Comparison of ENCODE assay signal across 2 cellular contexts in the genomic region with DNA sequence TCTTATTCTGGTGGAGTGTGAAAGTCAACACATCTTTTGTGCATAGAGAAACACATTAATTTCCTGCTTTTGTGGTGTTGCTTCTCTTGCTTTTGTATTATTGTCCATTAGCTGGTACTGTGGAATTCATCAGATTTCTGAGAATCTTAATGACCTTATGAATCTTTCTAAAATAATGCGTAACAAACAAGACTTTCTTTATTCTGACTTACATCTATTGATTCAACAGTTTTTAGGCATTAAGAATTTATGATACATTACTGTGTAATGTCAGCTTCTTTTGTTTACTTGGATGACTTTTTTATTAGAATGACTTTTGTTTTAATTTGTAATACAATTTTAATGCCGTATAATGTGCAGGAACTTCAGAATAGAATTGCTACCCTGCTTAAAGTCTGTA.
TF ChIP-seq lines count a peak whose summit lies in the region.

No MANE protein-coding gene starts in this region.

TF ChIP-seq in A549, 52 proteins besides CTCF, POLR2A, EP300 and RAD21 (continued from another document):
- TF ChIP-seq KDM5A (IDR thresholded peaks at IDR 0.05) (no peak), ESRRA (IDR thresholded peaks at IDR 0.05; ENCODE audit: borderline replicate concordance, low read length) (no peak), ZSCAN20 (CRISPR knock-in tag; IDR thresholded peaks at IDR 0.05) (no peak), FOSL2 (IDR thresholded peaks at IDR 0.05) (no peak), FOSL2 (CRISPR knock-in tag; IDR thresholded peaks at IDR 0.05) (no peak), ZNF302 (CRISPR knock-in tag; IDR thresholded peaks at IDR 0.05) (no peak), GATA3 (IDR thresholded peaks at IDR 0.05; ENCODE audit: borderline replicate concordance) (no peak), MAFK (IDR thresholded peaks at IDR 0.05; ENCODE audit: partially characterized antibody) (no peak)
- TF ChIP-seq, protein P1, sequence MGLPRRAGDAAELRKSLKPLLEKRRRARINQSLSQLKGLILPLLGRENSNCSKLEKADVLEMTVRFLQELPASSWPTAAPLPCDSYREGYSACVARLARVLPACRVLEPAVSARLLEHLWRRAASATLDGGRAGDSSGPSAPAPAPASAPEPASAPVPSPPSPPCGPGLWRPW (IDR thresholded peaks at IDR 0.05): no peak

TF ChIP-seq in HEK293T, 16 proteins besides CTCF, POLR2A, EP300 and RAD21 (continued from another document):
- TF ChIP-seq ARNT (IDR thresholded peaks at IDR 0.05) (no peak), FOXA1 (IDR thresholded peaks at IDR 0.05) (no peak)
